Comparison of ENCODE assay signal across 15 cellular contexts in the genomic region with DNA sequence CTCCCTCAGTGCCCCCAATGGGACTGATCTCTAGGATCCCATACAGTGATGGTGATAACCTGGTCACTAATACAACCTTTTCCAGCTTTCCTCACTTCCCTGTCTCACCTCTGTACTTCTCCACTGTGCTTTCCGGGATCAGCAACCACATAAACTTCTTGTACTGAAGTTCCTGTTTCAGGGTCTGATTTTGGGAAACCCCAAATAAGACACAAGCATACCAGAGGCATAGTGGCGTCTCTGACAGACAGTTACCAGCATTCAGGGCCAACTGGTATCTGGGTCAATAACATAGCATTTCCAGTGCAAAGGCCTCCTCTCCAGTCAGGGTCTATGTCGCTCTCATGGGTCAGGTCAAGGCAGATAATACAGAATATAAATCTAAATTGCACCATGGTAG.
DNase-seq lines count a peak whose midpoint lies in the region; ATAC-seq and TF ChIP-seq lines count a peak whose summit lies in the region.
"Had no signal": no experiment of that assay in that cellular context is flagged by ENCODE, and none has a peak within 500 bp of the region (broad histone marks: within the 10 kb centered on the region; RNA-seq: fewer than 3 reads in every experiment).

No MANE protein-coding gene starts in this region.

- H3K9ac ChIP-seq in Karpas-422 (ENCODE audit: low read length) = no peak overlapping the region

- peaks cover under 1% of the 10 kb centered on the region for H3K4me1 ChIP-seq in Karpas-422 (ENCODE audit: low read length)
- no peaks in the 10 kb centered on the region for H3K4me1 ChIP-seq in prostate gland (replicated peaks)
- H3K4me1 ChIP-seq: Caco-2, HAP-1 had no signal

- H3K36me3 Mint-ChIP-seq in activated B cell treated with CpG ODN at 0.5 μM for 24 hours (ENCODE audit: low read depth) = no peaks in the 10 kb centered on the region
- H3K36me3 Mint-ChIP-seq in naive B cell = no peaks in the 10 kb centered on the region
- H3K36me3 Mint-ChIP-seq: IgD-negative memory B cell had no signal

- 78% methylated on average over 3 of the region's 3 CpGs for WGBS in prostate gland

- TF ChIP-seq CTCF in activated B cell treated with CpG ODN at 0.5 μM for 24 hours (IDR thresholded peaks at IDR 0.05) (no peak), prostate gland (IDR thresholded peaks at IDR 0.05) (no peak)

- H3K4me3 Mint-ChIP-seq in activated B cell treated with CpG ODN at 0.5 μM for 24 hours = no peak overlapping the region
- H3K4me3 Mint-ChIP-seq in naive B cell = peak overlapping the region in 1 of 8 donors; percentile 48
- H3K4me3 Mint-ChIP-seq: CD4-positive, alpha-beta T cell had no signal

- peak; percentile 29 for DNase-seq in Karpas-422
- no peak for DNase-seq in activated B cell treated with CpG ODN at 0.5 μM for 24 hours
- no peak for DNase-seq in naive B cell
- no peak for DNase-seq in prostate gland (ENCODE audit: low spot score)
- DNase-seq in H4 (ENCODE audit: low spot score) = no peak
- no peak for DNase-seq in NCI-H146 (lab: John Stamatoyannopoulos, UW)
- DNase-seq: ACHN; Caco-2; CD4-positive, alpha-beta T cell; KBM-7 had no signal

- H3K4me3 ChIP-seq in Karpas-422 (ENCODE audit: low read length) (no peak overlapping the region), prostate gland (no peak overlapping the region)
- H3K4me3 ChIP-seq: HAP-1 had no signal

- H3K4me2 ChIP-seq in Karpas-422 (ENCODE audit: low read depth, low read length, poor library complexity, severe bottlenecking) = no peak overlapping the region

- H3K36me3 ChIP-seq in Karpas-422 (ENCODE audit: insufficient read depth, low read length) (no peaks in the 10 kb centered on the region), prostate gland (no peaks in the 10 kb centered on the region)
- H3K36me3 ChIP-seq: HAP-1 had no signal

- H3K79me2 ChIP-seq in Karpas-422 (ENCODE audit: low read length) = no peaks in the 10 kb centered on the region

- H3K9me3 ChIP-seq in Karpas-422 (ENCODE audit: low read length) (no peaks in the 10 kb centered on the region), prostate gland (no peaks in the 10 kb centered on the region)
- H3K9me3 ChIP-seq: Caco-2, HAP-1 had no signal

- CTCF ChIA-PET in activated B cell treated with CpG ODN at 0.5 μM for 24 hours (lab: Charles Lee) = no interaction called here

- no peak for TF ChIP-seq POLR2A in prostate gland (IDR thresholded peaks at IDR 0.05)

- intact Hi-C loops in activated B cell treated with CpG ODN at 0.5 μM for 24 hours (cut with micrococcal nuclease) = no loop called here
- intact Hi-C loops in prostate gland (cut with DNase I) = no loop called here

- H3K27ac Mint-ChIP-seq in activated B cell treated with CpG ODN at 0.5 μM for 24 hours (no peak overlapping the region), naive B cell (peak overlapping the region in 2 of 6 donors; percentile 1 to 2)
- H3K27ac Mint-ChIP-seq: CD4-positive, alpha-beta T cell; IgD-negative memory B cell had no signal

- H2AFZ ChIP-seq in Karpas-422 (ENCODE audit: low read length) = no peak overlapping the region

- H3K9me2 ChIP-seq in Karpas-422 (replicated peaks; ENCODE audit: insufficient read depth, low read length) = no peaks in the 10 kb centered on the region

- ATAC-seq in activated B cell treated with CpG ODN at 0.5 μM for 24 hours (ENCODE audit: low read depth) = peak; percentile 52
- peak; percentile 67 to 69 for ATAC-seq in naive B cell (ENCODE audit: low read depth in 2 of 2)
- ATAC-seq in HG03521 (IDR thresholded peaks at IDR 0.05; ENCODE audit: unreplicated experiment) = no peak

- H3K27me3 ChIP-seq in Karpas-422 (ENCODE audit: low read length) (no peaks in the 10 kb centered on the region), prostate gland (replicated peaks; ENCODE audit: insufficient read depth) (no peaks in the 10 kb centered on the region)

- H3K27ac ChIP-seq in Karpas-422 (ENCODE audit: low read length) (no peak overlapping the region), prostate gland (no peak overlapping the region)
- H3K27ac ChIP-seq: C4-2B, HL-60 had no signal

- POLR2A ChIA-PET in activated B cell treated with CpG ODN at 0.5 μM for 24 hours (lab: Charles Lee) = interaction anchor here (1.4 to 2.3 kb wide), 2 partner anchors 101 to 176 kb away, joined by 6 to 9 read pairs; a partner anchor contains a TSS

- H4K20me1 ChIP-seq in Karpas-422 (ENCODE audit: insufficient read depth, low read depth, low read length) = no peaks in the 10 kb centered on the region; the same call in 1 of the 2 replicates

- H3K4me1 Mint-ChIP-seq in activated B cell treated with CpG ODN at 0.5 μM for 24 hours (peaks cover 52% of the 10 kb centered on the region), naive B cell (peaks cover 36 to 74% (median 43%) of the 10 kb centered on the region in 3 donors)

- H3K27me3 Mint-ChIP-seq in activated B cell treated with CpG ODN at 0.5 μM for 24 hours (peaks cover 2% of the 10 kb centered on the region), naive B cell (peaks cover 0 to 10% (median 5%) of the 10 kb centered on the region in 3 donors)

- H3K9me3 Mint-ChIP-seq in activated B cell treated with CpG ODN at 0.5 μM for 24 hours (no peaks in the 10 kb centered on the region), naive B cell (no peaks in the 10 kb centered on the region)
- H3K9me3 Mint-ChIP-seq: CD4-positive, alpha-beta T cell; IgD-negative memory B cell had no signal
